In genomic region chr2:105888625-105889024, GRCh38 we compare ENCODE assay signal across 8 cellular contexts.
DNase-seq lines count a peak whose midpoint lies in the region; ATAC-seq and TF ChIP-seq lines count a peak whose summit lies in the region.

No MANE protein-coding gene starts in this region.

- no peak overlapping the region for H3K56ac ChIP-seq in H9 (ENCODE audit: insufficient read length, low read depth, low read length)

- DNase-seq in CMK (ENCODE audit: low read depth), result peak; percentile 14
- no peak for DNase-seq in H9
- no peak for DNase-seq in T-helper 17 cell
- DNase-seq in kidney epithelial cell (ENCODE audit: low read depth), result no peak
- DNase-seq in foreskin fibroblast, result no peak
- no peak for DNase-seq in HPDE6-E6E7 (ENCODE audit: extremely low spot score)
- DNase-seq in NCI-H2107 treated with DMSO at 0.1 percent for 48 hours (lab: John Stamatoyannopoulos, UW; ENCODE audit: unreplicated experiment), result no peak
- no peak for DNase-seq in GM19240 (ENCODE audit: insufficient read length, low spot score)

- H3K4me3 ChIP-seq in kidney epithelial cell (ENCODE audit: low read depth, low read length) (no peak overlapping the region), foreskin fibroblast (ENCODE audit: low read depth in 1 of 2, low read length in 2 of 2) (no peak overlapping the region)

- no peak overlapping the region for H3K4ac ChIP-seq in H9 (ENCODE audit: low read depth, low read length)

- no peaks in the 10 kb centered on the region for H3K36me3 ChIP-seq in kidney epithelial cell (ENCODE audit: control insufficient read depth, insufficient read depth, low read length)

- H3K27me3 Mint-ChIP-seq in H9 (ENCODE audit: low read depth) (no peaks in the 10 kb centered on the region), T-helper 17 cell (no peaks in the 10 kb centered on the region)

- H2BK20ac ChIP-seq in H9 (ENCODE audit: low read depth, low read length, poor library complexity, severe bottlenecking), result no peak overlapping the region

- peaks cover 4% of the 10 kb centered on the region; the same call in 1 of the 2 replicates for H3K79me2 ChIP-seq in H9 (ENCODE audit: insufficient read depth, low read length)

- H3K27ac Mint-ChIP-seq in H9, result no peak overlapping the region
- no peak overlapping the region for H3K27ac Mint-ChIP-seq in T-helper 17 cell

- H4K91ac ChIP-seq in H9 (ENCODE audit: insufficient read length, low read depth, low read length), result no peak overlapping the region

- TF ChIP-seq CTCF in H9 (conservative IDR thresholded peaks at IDR 0.05) (peak; percentile 60; the same call in 2 of the 3 replicates), kidney epithelial cell (IDR thresholded peaks at IDR 0.05; ENCODE audit: insufficient read depth, low read length, poor library complexity, severe bottlenecking) (peak; percentile 15), foreskin fibroblast (IDR thresholded peaks at IDR 0.05; ENCODE audit: low read depth, low read length) (no peak)

- no peak overlapping the region for H2BK120ac ChIP-seq in H9 (ENCODE audit: low read depth, low read length, poor library complexity, severe bottlenecking)

- H3K4me1 ChIP-seq in H9 (ENCODE audit: insufficient read depth, low read length), result no peaks in the 10 kb centered on the region

- H2AK5ac ChIP-seq in H9 (ENCODE audit: insufficient read length, low read length), result no peak overlapping the region

- no peak overlapping the region for H2BK15ac ChIP-seq in H9 (ENCODE audit: low read depth, low read length)

- WGBS in H9 (ENCODE audit: extremely low coverage, insufficient read length, low lambda C conversion rate), result no CpG with 5 or more reads among the region's 2 CpGs

- no peak overlapping the region for H3K23ac ChIP-seq in H9 (ENCODE audit: insufficient read length, low read depth, low read length)

- no peak overlapping the region for H3K27ac ChIP-seq in H9 (ENCODE audit: insufficient read length, low read depth, low read length)

- peaks cover 3% of the 10 kb centered on the region for H4K20me1 ChIP-seq in H9 (ENCODE audit: control insufficient read depth, insufficient read depth, insufficient read length)

- H3T11ph ChIP-seq in H9 (ENCODE audit: low read length), result no peak overlapping the region

- peaks cover 9 to 10% of the 10 kb centered on the region in 2 experiments for H3K9me3 Mint-ChIP-seq in H9

- no peak overlapping the region for H3K9ac ChIP-seq in H9 (ENCODE audit: extremely low read depth, insufficient read length, low read length)

- H3K18ac ChIP-seq in H9 (ENCODE audit: insufficient read length, low read depth, low read length), result no peak overlapping the region

- no peak overlapping the region for H4K8ac ChIP-seq in H9 (replicated peaks; ENCODE audit: insufficient read length, low read depth, low read length)

- H3K27me3 ChIP-seq in H9 (ENCODE audit: insufficient read depth, low read length), result no peaks in the 10 kb centered on the region
- no peaks in the 10 kb centered on the region for H3K27me3 ChIP-seq in kidney epithelial cell (ENCODE audit: control insufficient read depth, insufficient read depth, low read length)

- H3K36me3 Mint-ChIP-seq in H9 (ENCODE audit: insufficient read depth in 1 of 3, low read depth in 3 of 3), result peaks cover 16 to 39% (median 18%) of the 10 kb centered on the region in 3 experiments
- peaks cover 11% of the 10 kb centered on the region for H3K36me3 Mint-ChIP-seq in T-helper 17 cell (ENCODE audit: low read depth)

- H2BK12ac ChIP-seq in H9 (ENCODE audit: insufficient read length, low read depth, low read length), result no peak overlapping the region

- H3K9me3 ChIP-seq in H9 (ENCODE audit: control insufficient read depth, low read depth, low read length) (peaks cover 9% of the 10 kb centered on the region), T-helper 17 cell (ENCODE audit: control insufficient read depth, low read length, poor library complexity, severe bottlenecking) (no peaks in the 10 kb centered on the region)

- no peak overlapping the region for H2BK5ac ChIP-seq in H9 (ENCODE audit: insufficient read length, low read length)

- peak; percentile 67 for ATAC-seq in T-helper 17 cell

- no peak overlapping the region for H3K4me3 Mint-ChIP-seq in H9
- no peak overlapping the region for H3K4me3 Mint-ChIP-seq in T-helper 17 cell

- no peak overlapping the region for H3K4me2 ChIP-seq in H9 (ENCODE audit: insufficient read depth, insufficient read length, low read length)

- no peak overlapping the region for H4K5ac ChIP-seq in H9 (ENCODE audit: insufficient read length, low read depth, low read length)

- no peak overlapping the region for H2AFZ ChIP-seq in H9 (ENCODE audit: low read length)

- H3K23me2 ChIP-seq in H9 (ENCODE audit: insufficient read length, low read depth, low read length, poor library complexity, severe bottlenecking), result no peaks in the 10 kb centered on the region

- H3K4me1 Mint-ChIP-seq in H9 (peaks cover 23 to 27% of the 10 kb centered on the region in 2 experiments), T-helper 17 cell (peaks cover 50% of the 10 kb centered on the region)

- no peaks in the 10 kb centered on the region for H3K79me1 ChIP-seq in H9 (ENCODE audit: insufficient read depth, low read depth, low read length, poor library complexity, severe bottlenecking)

- no peak overlapping the region for H3K14ac ChIP-seq in H9 (ENCODE audit: insufficient read depth, low read length)
